In genomic region chr6:129671442-129672344, GRCh38 we compare ENCODE assay signal across 7 cellular contexts. TPM values are rescaled to one million over a fixed set of nuclear protein-coding genes. Genes with fewer than 3 reads are reported as not detected.
DNase-seq lines count a peak whose midpoint lies in the region; ATAC-seq and TF ChIP-seq lines count a peak whose summit lies in the region.

No MANE protein-coding gene starts in this region.

- peak; percentile 69 for ATAC-seq in HG03135 (IDR thresholded peaks at IDR 0.05; ENCODE audit: unreplicated experiment)
- peak; percentile 89 to 90 for ATAC-seq in naive B cell (ENCODE audit: low read depth in 2 of 2)
- ATAC-seq in upper lobe of left lung (ENCODE audit: low FRiP score in 2 of 2): peak; percentile 84 to 85

- peak in 1 of 4 donors; percentile 34 for TF ChIP-seq EP300 in upper lobe of left lung (IDR thresholded peaks at IDR 0.05)

- POLR2A ChIA-PET in MCF 10A (lab: Yijun Ruan, JAX): interaction anchor here (0.8 to 4.3 kb wide), 8 partner anchors 11 to 72 kb away, joined by 3 to 35 read pairs (median 4); partner anchors contain the start of gene ARHGAP18

- H3K27me3 Mint-ChIP-seq in MCF 10A (ENCODE audit: insufficient read depth, unreplicated experiment) (no peaks in the 10 kb centered on the region), naive B cell (no peaks in the 10 kb centered on the region)

- peak; percentile 14 for DNase-seq in GM19240 (ENCODE audit: insufficient read length, low spot score)
- peak in 3 of 5 donors; percentile 12 to 91 (median 26) for DNase-seq in T-helper 1 cell
- peak; percentile 58 for DNase-seq in MCF 10A (ENCODE audit: unreplicated experiment)
- DNase-seq in naive B cell: peak; percentile 28
- DNase-seq in upper lobe of left lung: peak in 1 of 2 donors; percentile 70
- DNase-seq in HT-29 (ENCODE audit: low spot score): no peak

- H3K27ac ChIP-seq in upper lobe of left lung: peak overlapping the region; percentile 55 to 81 (median 80)

- intact Hi-C loops in MCF 10A (cut with micrococcal nuclease): loop anchor here (10.0 kb wide), 1 partner anchor 177 kb away; no protein-coding TSS in a partner anchor

- H3K4me1 Mint-ChIP-seq in MCF 10A (ENCODE audit: insufficient read depth, unreplicated experiment) (peaks cover 46% of the 10 kb centered on the region), naive B cell (peaks cover 11 to 16% (median 12%) of the 10 kb centered on the region in 3 donors)

- peak overlapping the region; percentile 14 for H3K4me3 Mint-ChIP-seq in MCF 10A (ENCODE audit: unreplicated experiment)
- H3K4me3 Mint-ChIP-seq in naive B cell: peak overlapping the region in 7 of 8 donors; percentile 31 to 60 (median 48)

- H3K36me3 Mint-ChIP-seq in MCF 10A (ENCODE audit: insufficient read depth, unreplicated experiment) (no peaks in the 10 kb centered on the region), naive B cell (no peaks in the 10 kb centered on the region)

- H3K4me1 ChIP-seq in upper lobe of left lung: peaks cover 29 to 44% (median 38%) of the 10 kb centered on the region in 4 donors

- no peaks in the 10 kb centered on the region for H3K9me3 Mint-ChIP-seq in MCF 10A (ENCODE audit: unreplicated experiment)
- no peaks in the 10 kb centered on the region for H3K9me3 Mint-ChIP-seq in naive B cell

- CTCF ChIA-PET in MCF 10A (lab: Yijun Ruan, JAX): no interaction called here

- no peak for TF ChIP-seq CTCF in MCF 10A (IDR thresholded peaks at IDR 0.05; ENCODE audit: unreplicated experiment)
- TF ChIP-seq CTCF in upper lobe of left lung (IDR thresholded peaks at IDR 0.05): peak in 5 of 6 experiments; percentile 36 to 53 (median 38)

- H3K27me3 ChIP-seq in upper lobe of left lung: no peaks in the 10 kb centered on the region

- WGBS in upper lobe of left lung, 2 donors: 53 to 57% methylated on average over 10 of the region's 10 CpGs

- no peaks in the 10 kb centered on the region for H3K36me3 ChIP-seq in upper lobe of left lung

- BruUV-seq in MCF 10A (replicated peaks; lab: Mats Ljungman, UMichigan): no TSS peak

- peak in 1 of 4 donors; percentile 43 for TF ChIP-seq POLR2A in upper lobe of left lung (IDR thresholded peaks at IDR 0.05)

- H3K27ac Mint-ChIP-seq in MCF 10A (ENCODE audit: low read depth, unreplicated experiment) (peak overlapping the region; percentile 90), naive B cell (peak overlapping the region; percentile 13 to 86 (median 66))

- H3K4me3 ChIP-seq in upper lobe of left lung: no peak overlapping the region

- H3K9me3 ChIP-seq in upper lobe of left lung: no peaks in the 10 kb centered on the region

RNA-seq across cellular contexts. Expression of gene ARHGAP18, which starts 38.3 kb away (rescaled TPM):
- total RNA-seq in MCF 10A (2022): 14.6 and 22.9 TPM in 2 replicates
- polyA plus RNA-seq in naive B cell (ENCODE audit: low read depth in 6 of 6): 1 to 10 TPM in 5 of 6 donors, under 1 TPM in 1; 0.84 to 4.0 (median 3.0) TPM
- 10 to 100 TPM; 30.4 to 56.8 (median 48.9) TPM for total RNA-seq in upper lobe of left lung
- total RNA-seq in HT-29 (2014; rRNA removed; shearing (Covaris generic)): 29.7 and 35.4 TPM in 2 replicates
